Comparison of ENCODE assay signal across 12 cellular contexts in the genomic region with DNA sequence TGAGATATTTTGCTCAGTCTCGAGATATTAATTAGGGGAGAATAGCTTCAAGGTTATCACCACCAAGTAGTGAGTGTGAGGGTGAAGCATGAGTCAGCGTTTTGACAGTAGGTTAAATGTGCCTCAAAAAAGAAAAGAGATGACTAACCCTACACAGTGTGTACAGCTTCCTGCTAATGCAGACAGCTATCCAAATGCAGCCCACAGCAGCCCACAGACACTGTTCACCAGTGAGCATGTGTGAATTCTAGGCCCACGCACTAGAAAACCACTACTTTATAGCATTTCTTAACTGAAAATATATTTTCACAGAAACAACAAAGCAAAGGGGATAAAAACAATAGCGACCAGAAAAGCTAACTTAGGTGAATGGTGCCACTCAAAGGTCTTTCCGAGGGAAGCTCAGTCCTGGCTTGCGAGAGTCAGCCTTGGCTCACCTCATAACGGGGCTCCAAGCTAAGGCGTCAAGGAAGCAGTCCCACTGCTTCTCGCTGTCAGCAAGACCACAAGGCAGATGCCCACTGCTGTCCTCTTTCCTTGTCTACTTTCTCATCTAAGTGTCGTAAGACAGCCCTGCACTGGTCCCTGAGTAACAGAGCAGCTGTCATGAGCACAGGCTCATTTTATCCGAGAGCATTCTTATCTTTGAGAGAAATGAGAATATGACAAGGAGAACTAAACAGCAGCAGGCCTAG. TPM values are rescaled to one million over a fixed set of nuclear protein-coding genes. Genes with fewer than 3 reads are reported as not detected.
A peak's percentile ranks its signal among the peaks of the same experiment; 100 is the strongest.
DNase-seq lines count a peak whose midpoint lies in the region; ATAC-seq lines count a peak whose summit lies in the region.
"Had no signal": no experiment of that assay in that cellular context is flagged by ENCODE, and none has a peak within 500 bp of the region (broad histone marks: within the 10 kb centered on the region; RNA-seq: fewer than 3 reads in every experiment).

No MANE protein-coding gene starts in this region.

- peak; percentile 18 for DNase-seq in activated CD4-positive, alpha-beta T cell treated with anti-CD3 and anti-CD28 coated beads for 48 hours
- DNase-seq in activated CD4-positive, alpha-beta T cell treated with anti-CD3 and anti-CD28 coated beads for 1 hour = no peak
- peak; percentile 48 to 57 for DNase-seq in NOMO-1 (lab: John Stamatoyannopoulos, UW; ENCODE audit: unreplicated experiment in 2 of 2)
- DNase-seq in effector memory CD8-positive, alpha-beta T cell = peak; percentile 9 to 45 (median 18)
- peak; percentile 64 for DNase-seq in renal cortical epithelial cell (ENCODE audit: low read depth)
- no peak for DNase-seq in NCI-H446 treated with DMSO at 0.1 percent for 48 hours (lab: John Stamatoyannopoulos, UW)
- DNase-seq: activated CD4-positive, CD25-positive, alpha-beta regulatory T cell; BE2C; small intestine had no signal

- H3K27ac Mint-ChIP-seq in effector memory CD8-positive, alpha-beta T cell = peak overlapping the region; percentile 41 to 80

- no peaks in the 10 kb centered on the region for H3K9me3 Mint-ChIP-seq in effector memory CD8-positive, alpha-beta T cell

- peaks cover 0 to 21% of the 10 kb centered on the region in 2 donors for H3K27me3 Mint-ChIP-seq in effector memory CD8-positive, alpha-beta T cell

- peak overlapping the region in 1 of 2 donors; percentile 19 for H3K4me3 Mint-ChIP-seq in effector memory CD8-positive, alpha-beta T cell

- ATAC-seq in effector memory CD8-positive, alpha-beta T cell (replicated peaks) = peak; percentile 97
- no peak for ATAC-seq in GM18858 (IDR thresholded peaks at IDR 0.05; ENCODE audit: unreplicated experiment)
- ATAC-seq in HG02623 (IDR thresholded peaks at IDR 0.05; ENCODE audit: unreplicated experiment) = no peak

- H3K36me3 Mint-ChIP-seq in effector memory CD8-positive, alpha-beta T cell (ENCODE audit: insufficient read depth) = no peaks in the 10 kb centered on the region

- peaks cover 6 to 12% of the 10 kb centered on the region in 2 donors for H3K4me1 Mint-ChIP-seq in effector memory CD8-positive, alpha-beta T cell (ENCODE audit: low read depth in 2 of 2)

RNA-seq across cellular contexts. Expression of a gene that starts 47.6 kb away (rescaled TPM):
- 9.5 and 11.5 TPM in 2 replicates for total RNA-seq in renal cortical epithelial cell

RNA-seq across cellular contexts. Expression of a gene that starts 48.6 kb away (rescaled TPM):
- not detected in 2 replicates for total RNA-seq in renal cortical epithelial cell
- total RNA-seq: esophagus muscularis mucosa had no signal

Comparison
In these comparisons a context has a peak if more than half of its experiments do, and no peak if none do; other contexts are left out.
1. DNase-seq: peak in activated CD4-positive, alpha-beta T cell treated with anti-CD3 and anti-CD28 coated beads for 48 hours (single experiment), NOMO-1 (2 of 2), effector memory CD8-positive, alpha-beta T cell (3 of 3) and renal cortical epithelial cell (single experiment); none in activated CD4-positive, alpha-beta T cell treated with anti-CD3 and anti-CD28 coated beads for 1 hour (single experiment) and NCI-H446 treated with DMSO at 0.1 percent for 48 hours (single experiment).